Comparison of ENCODE assay signal across 8 cellular contexts in the genomic region with DNA sequence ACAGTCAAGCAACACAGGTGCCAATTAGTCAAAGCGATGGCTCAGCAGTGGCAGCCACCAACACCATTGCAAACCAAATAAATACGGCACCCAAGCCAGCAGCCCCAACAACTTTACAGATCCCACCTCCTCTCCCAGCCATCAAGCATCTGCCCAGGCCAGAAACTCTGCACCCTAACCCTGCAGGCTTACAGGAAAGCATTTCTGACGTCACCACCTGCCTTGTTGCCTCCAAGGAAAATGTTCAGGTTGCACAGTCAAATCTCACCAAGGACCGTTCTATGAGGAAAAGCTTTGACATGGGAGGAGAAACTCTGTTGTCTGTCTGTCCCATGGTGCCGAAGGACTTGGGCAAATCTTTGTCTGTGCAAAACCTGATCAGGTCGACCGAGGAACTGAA. TPM values are rescaled to one million over a fixed set of nuclear protein-coding genes. Genes with fewer than 3 reads are reported as not detected.
"Had no signal": no experiment of that assay in that cellular context is flagged by ENCODE, and none has a peak within 500 bp of the region (broad histone marks: within the 10 kb centered on the region; RNA-seq: fewer than 3 reads in every experiment).

No MANE protein-coding gene starts in this region.

- H3K4me3 ChIP-seq: GM23248, K562 had no signal

- H3K27ac ChIP-seq: GM23248 had no signal

- DNase-seq: GM23248, H7, HCEC 1CT, IMR-90, KG1 had no signal

- ATAC-seq: K562 had no signal

- H3K9ac ChIP-seq: GM23248 had no signal

- H2AFZ ChIP-seq: GM23248 had no signal

- FAIRE-seq: K562 had no signal

RNA-seq across cellular contexts. Expression of gene KHDC1L, which starts 30.6 kb away (rescaled TPM):
- total RNA-seq: GM23248, H4, HT-29 had no signal
- polyA plus RNA-seq: GM23248 had no signal
